In genomic region chr1:81574365-81574764, GRCh38 we compare ENCODE assay signal across 2 cellular contexts.
TF ChIP-seq lines count a peak whose summit lies in the region.

No MANE protein-coding gene starts in this region.

TF ChIP-seq in SK-N-SH treated with all-trans-retinoic acid at 6 μM for 48 hours, 23 proteins besides CTCF, POLR2A, EP300 and RAD21 (continued from another document):
- TF ChIP-seq TSHZ2 (CRISPR knock-in tag; IDR thresholded peaks at IDR 0.05), result no peak
- no peak for TF ChIP-seq OSR1 (CRISPR knock-in tag; IDR thresholded peaks at IDR 0.05)

TF ChIP-seq in SK-N-SH, 30 proteins besides CTCF, POLR2A, EP300 and RAD21 (continued from another document):
- no peak for TF ChIP-seq REST (IDR thresholded peaks at IDR 0.05; ENCODE audit: low read depth, low read length)
- TF ChIP-seq NFIC (IDR thresholded peaks at IDR 0.05; ENCODE audit: borderline replicate concordance), result no peak
- no peak for TF ChIP-seq SIN3A (IDR thresholded peaks at IDR 0.05; ENCODE audit: borderline replicate concordance, low read depth, low read length)
TF ChIP-seq in SK-N-SH: peak in this region for 0.
